ENCODE assay signal across 9 cellular contexts in the genomic region with DNA sequence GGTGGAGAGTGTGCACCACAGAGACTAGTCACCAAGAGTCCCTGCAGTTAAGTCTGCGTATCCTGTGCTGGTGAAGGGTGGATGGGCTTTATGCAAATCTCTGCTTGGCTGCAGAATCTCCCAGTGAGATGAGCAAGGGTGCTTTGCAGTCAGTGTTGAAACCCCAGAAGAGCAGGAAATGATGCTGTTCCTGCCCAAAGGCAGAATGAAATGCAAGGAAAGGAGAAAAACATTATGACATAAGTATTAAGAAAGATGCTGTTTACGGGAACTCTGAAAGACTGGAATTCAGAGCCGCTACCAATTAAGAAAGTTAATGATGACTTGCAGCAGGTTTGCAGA. TPM values are rescaled to one million over a fixed set of nuclear protein-coding genes. Genes with fewer than 3 reads are reported as not detected.
A peak's percentile ranks its signal among the peaks of the same experiment; 100 is the strongest.
DNase-seq lines count a peak whose midpoint lies in the region; ATAC-seq and TF ChIP-seq lines count a peak whose summit lies in the region.
"Had no signal": no experiment of that assay in that cellular context is flagged by ENCODE, and none has a peak within 500 bp of the region (broad histone marks: within the 10 kb centered on the region; RNA-seq: fewer than 3 reads in every experiment).

No MANE protein-coding gene starts in this region.

- no peaks in the 10 kb centered on the region for H3K36me3 ChIP-seq in BLaER1 treated with 17β-estradiol and CSF1 and Interleukin-3, amounts not matched to agents 10 nM and 100 nM
- no peaks in the 10 kb centered on the region for H3K36me3 ChIP-seq in BE2C

- H3K4me3 Mint-ChIP-seq in activated naive CD8-positive, alpha-beta T cell treated with anti-CD3 and anti-CD28 coated beads, Interleukin-2, amount 50 U/mL, for 24 hours, result no peak overlapping the region

- peaks cover 0 to 8% (median 0%) of the 10 kb centered on the region in 11 experiments; a peak in 4 of 22 replicates for H3K9me3 ChIP-seq in BLaER1 treated with 17β-estradiol and CSF1 and Interleukin-3, amounts not matched to agents 10 nM and 100 nM (replicated peaks in 1 of 11)
- no peaks in the 10 kb centered on the region for H3K9me3 ChIP-seq in BE2C

- no peaks in the 10 kb centered on the region for H3K9me3 Mint-ChIP-seq in activated naive CD8-positive, alpha-beta T cell treated with anti-CD3 and anti-CD28 coated beads, Interleukin-2, amount 50 U/mL, for 24 hours

- peak; percentile 77 for ATAC-seq in GM19324 (IDR thresholded peaks at IDR 0.05; ENCODE audit: low FRiP score, unreplicated experiment)
- peak; percentile 71 for ATAC-seq in HG03139 (IDR thresholded peaks at IDR 0.05; ENCODE audit: unreplicated experiment)
- peak; percentile 57 for ATAC-seq in activated naive CD8-positive, alpha-beta T cell treated with anti-CD3 and anti-CD28 coated beads, Interleukin-2, amount 50 U/mL, for 24 hours

- peak overlapping the region; percentile 57 to 95 (median 83) for H3K9ac ChIP-seq in BLaER1 treated with 17β-estradiol and CSF1 and Interleukin-3, amounts not matched to agents 10 nM and 100 nM

- peak overlapping the region; percentile 92 to 100 (median 98) for H3K27ac ChIP-seq in BLaER1 treated with 17β-estradiol and CSF1 and Interleukin-3, amounts not matched to agents 10 nM and 100 nM

- no peak overlapping the region for H3K27ac Mint-ChIP-seq in activated naive CD8-positive, alpha-beta T cell treated with anti-CD3 and anti-CD28 coated beads, Interleukin-2, amount 50 U/mL, for 24 hours

- peaks cover 50 to 99% (median 87%) of the 10 kb centered on the region in 10 experiments for H3K4me1 ChIP-seq in BLaER1 treated with 17β-estradiol and CSF1 and Interleukin-3, amounts not matched to agents 10 nM and 100 nM
- no peaks in the 10 kb centered on the region for H3K4me1 ChIP-seq in BE2C

- no peak for DNase-seq in activated naive CD8-positive, alpha-beta T cell treated with anti-CD3 and anti-CD28 coated beads, Interleukin-2, amount 50 U/mL, for 24 hours
- DNase-seq in mucosa of gallbladder (ENCODE audit: low spot score) (no peak), COLO829 (ENCODE audit: low spot score) (no peak), globus pallidus (ENCODE audit: low spot score) (no peak), BE2C (no peak)
- DNase-seq: left cardiac atrium had no signal

- H3K4me3 ChIP-seq in BLaER1 treated with 17β-estradiol and CSF1 and Interleukin-3, amounts not matched to agents 10 nM and 100 nM, result peak overlapping the region in 1 of 10 experiments; percentile 16; a peak in 1 of 20 replicates
- no peak overlapping the region for H3K4me3 ChIP-seq in BE2C (ENCODE audit: low read depth, low read length)

- H3K4me2 ChIP-seq in BLaER1 treated with 17β-estradiol and CSF1 and Interleukin-3, amounts not matched to agents 10 nM and 100 nM, result peak overlapping the region; percentile 63 to 92 (median 77)

- no peaks in the 10 kb centered on the region for H3K27me3 ChIP-seq in BLaER1 treated with 17β-estradiol and CSF1 and Interleukin-3, amounts not matched to agents 10 nM and 100 nM
- H3K27me3 ChIP-seq in BE2C, result no peaks in the 10 kb centered on the region

- H3K27me3 Mint-ChIP-seq in activated naive CD8-positive, alpha-beta T cell treated with anti-CD3 and anti-CD28 coated beads, Interleukin-2, amount 50 U/mL, for 24 hours, result peaks cover 12% of the 10 kb centered on the region

- no peak for TF ChIP-seq CTCF in BE2C (IDR thresholded peaks at IDR 0.05; ENCODE audit: low read depth, low read length)

- no peaks in the 10 kb centered on the region for H3K36me3 Mint-ChIP-seq in activated naive CD8-positive, alpha-beta T cell treated with anti-CD3 and anti-CD28 coated beads, Interleukin-2, amount 50 U/mL, for 24 hours (ENCODE audit: low read depth)

- H3K4me1 Mint-ChIP-seq in activated naive CD8-positive, alpha-beta T cell treated with anti-CD3 and anti-CD28 coated beads, Interleukin-2, amount 50 U/mL, for 24 hours, result peaks cover 25% of the 10 kb centered on the region

- no peaks in the 10 kb centered on the region for H4K20me1 ChIP-seq in BLaER1 treated with 17β-estradiol and CSF1 and Interleukin-3, amounts not matched to agents 10 nM and 100 nM

RNA-seq across cellular contexts. Expression of gene ACSL1, which starts 25.4 kb away (rescaled TPM):
- 63.1 TPM for total RNA-seq in mucosa of gallbladder
- 9.4 TPM for polyA plus RNA-seq in BE2C (2012; ENCODE audit: insufficient read depth, insufficient read length, low read depth)
